Comparison of ENCODE assay signal across 2 cellular contexts in the genomic region with DNA sequence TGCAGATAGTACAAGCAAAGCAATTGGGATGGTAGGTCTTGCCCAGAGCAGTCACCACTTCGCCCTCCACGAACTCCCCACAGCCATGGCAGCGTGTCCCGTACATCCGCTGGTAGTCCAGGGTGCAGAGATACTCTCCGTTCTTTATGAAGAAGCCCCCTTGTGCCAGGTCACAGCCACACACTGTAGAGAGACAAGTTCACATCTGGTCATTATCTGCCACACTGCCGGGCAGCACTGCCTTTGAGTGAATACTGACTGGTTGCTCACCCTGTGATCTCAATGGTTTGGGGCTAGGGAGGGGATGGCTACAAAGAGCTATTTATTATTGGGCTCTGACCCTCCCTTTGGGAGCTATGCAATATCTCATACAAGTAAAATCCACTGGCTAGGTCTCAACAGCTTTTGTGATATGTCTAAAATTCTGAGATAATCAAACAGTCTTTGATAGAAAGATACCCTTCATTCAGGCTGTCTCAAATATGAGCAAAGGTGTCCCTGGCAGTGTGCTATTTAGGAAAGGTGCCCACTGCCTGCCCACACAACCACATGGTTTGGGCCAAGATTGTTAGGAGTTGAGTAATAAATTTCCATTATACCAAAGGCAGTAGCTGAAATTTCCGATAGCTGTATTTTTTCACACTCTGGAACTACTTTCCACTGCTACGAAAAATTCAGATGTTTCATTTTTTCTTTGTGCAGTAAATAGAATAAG.
TF ChIP-seq lines count a peak whose summit lies in the region.

No MANE protein-coding gene starts in this region.

TF ChIP-seq in liver, 16 proteins besides CTCF, POLR2A, EP300 and RAD21:
- TF ChIP-seq RXRA (IDR thresholded peaks at IDR 0.05) (peak in 1 of 2 donors; percentile 57), FOXA2 (IDR thresholded peaks at IDR 0.05) (no peak), HNF4A (conservative IDR thresholded peaks at IDR 0.05) (peak; percentile 25 to 60), JUND (IDR thresholded peaks at IDR 0.05) (peak in 1 of 2 donors; percentile 82), HNF4G (IDR thresholded peaks at IDR 0.05) (no peak), GABPA (IDR thresholded peaks at IDR 0.05 in 1 of 2, conservative IDR thresholded peaks at IDR 0.05 in 1 of 2) (no peak), SP1 (IDR thresholded peaks at IDR 0.05) (peak; percentile 37), EGR1 (IDR thresholded peaks at IDR 0.05; ENCODE audit: low read depth in 2 of 2) (peak; percentile 65 to 94), NR2F2 (IDR thresholded peaks at IDR 0.05) (no peak), YY1 (IDR thresholded peaks at IDR 0.05) (peak; percentile 27), FOXA1 (IDR thresholded peaks at IDR 0.05) (no peak), TAF1 (conservative IDR thresholded peaks at IDR 0.05) (no peak)
- TF ChIP-seq, protein P1, sequence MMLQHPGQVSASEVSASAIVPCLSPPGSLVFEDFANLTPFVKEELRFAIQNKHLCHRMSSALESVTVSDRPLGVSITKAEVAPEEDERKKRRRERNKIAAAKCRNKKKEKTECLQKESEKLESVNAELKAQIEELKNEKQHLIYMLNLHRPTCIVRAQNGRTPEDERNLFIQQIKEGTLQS (IDR thresholded peaks at IDR 0.05), result peak; percentile 33
- TF ChIP-seq, protein P2, sequence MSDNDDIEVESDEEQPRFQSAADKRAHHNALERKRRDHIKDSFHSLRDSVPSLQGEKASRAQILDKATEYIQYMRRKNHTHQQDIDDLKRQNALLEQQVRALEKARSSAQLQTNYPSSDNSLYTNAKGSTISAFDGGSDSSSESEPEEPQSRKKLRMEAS (IDR thresholded peaks at IDR 0.05), result peak; percentile 66
- TF ChIP-seq, protein P3, sequence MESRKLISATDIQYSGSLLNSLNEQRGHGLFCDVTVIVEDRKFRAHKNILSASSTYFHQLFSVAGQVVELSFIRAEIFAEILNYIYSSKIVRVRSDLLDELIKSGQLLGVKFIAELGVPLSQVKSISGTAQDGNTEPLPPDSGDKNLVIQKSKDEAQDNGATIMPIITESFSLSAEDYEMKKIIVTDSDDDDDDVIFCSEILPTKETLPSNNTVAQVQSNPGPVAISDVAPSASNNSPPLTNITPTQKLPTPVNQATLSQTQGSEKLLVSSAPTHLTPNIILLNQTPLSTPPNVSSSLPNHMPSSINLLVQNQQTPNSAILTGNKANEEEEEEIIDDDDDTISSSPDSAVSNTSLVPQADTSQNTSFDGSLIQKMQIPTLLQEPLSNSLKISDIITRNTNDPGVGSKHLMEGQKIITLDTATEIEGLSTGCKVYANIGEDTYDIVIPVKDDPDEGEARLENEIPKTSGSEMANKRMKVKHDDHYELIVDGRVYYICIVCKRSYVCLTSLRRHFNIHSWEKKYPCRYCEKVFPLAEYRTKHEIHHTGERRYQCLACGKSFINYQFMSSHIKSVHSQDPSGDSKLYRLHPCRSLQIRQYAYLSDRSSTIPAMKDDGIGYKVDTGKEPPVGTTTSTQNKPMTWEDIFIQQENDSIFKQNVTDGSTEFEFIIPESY (IDR thresholded peaks at IDR 0.05), result peak; percentile 43
- TF ChIP-seq, protein P4, sequence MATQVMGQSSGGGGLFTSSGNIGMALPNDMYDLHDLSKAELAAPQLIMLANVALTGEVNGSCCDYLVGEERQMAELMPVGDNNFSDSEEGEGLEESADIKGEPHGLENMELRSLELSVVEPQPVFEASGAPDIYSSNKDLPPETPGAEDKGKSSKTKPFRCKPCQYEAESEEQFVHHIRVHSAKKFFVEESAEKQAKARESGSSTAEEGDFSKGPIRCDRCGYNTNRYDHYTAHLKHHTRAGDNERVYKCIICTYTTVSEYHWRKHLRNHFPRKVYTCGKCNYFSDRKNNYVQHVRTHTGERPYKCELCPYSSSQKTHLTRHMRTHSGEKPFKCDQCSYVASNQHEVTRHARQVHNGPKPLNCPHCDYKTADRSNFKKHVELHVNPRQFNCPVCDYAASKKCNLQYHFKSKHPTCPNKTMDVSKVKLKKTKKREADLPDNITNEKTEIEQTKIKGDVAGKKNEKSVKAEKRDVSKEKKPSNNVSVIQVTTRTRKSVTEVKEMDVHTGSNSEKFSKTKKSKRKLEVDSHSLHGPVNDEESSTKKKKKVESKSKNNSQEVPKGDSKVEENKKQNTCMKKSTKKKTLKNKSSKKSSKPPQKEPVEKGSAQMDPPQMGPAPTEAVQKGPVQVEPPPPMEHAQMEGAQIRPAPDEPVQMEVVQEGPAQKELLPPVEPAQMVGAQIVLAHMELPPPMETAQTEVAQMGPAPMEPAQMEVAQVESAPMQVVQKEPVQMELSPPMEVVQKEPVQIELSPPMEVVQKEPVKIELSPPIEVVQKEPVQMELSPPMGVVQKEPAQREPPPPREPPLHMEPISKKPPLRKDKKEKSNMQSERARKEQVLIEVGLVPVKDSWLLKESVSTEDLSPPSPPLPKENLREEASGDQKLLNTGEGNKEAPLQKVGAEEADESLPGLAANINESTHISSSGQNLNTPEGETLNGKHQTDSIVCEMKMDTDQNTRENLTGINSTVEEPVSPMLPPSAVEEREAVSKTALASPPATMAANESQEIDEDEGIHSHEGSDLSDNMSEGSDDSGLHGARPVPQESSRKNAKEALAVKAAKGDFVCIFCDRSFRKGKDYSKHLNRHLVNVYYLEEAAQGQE (IDR thresholded peaks at IDR 0.05), result peak; percentile 72

TF ChIP-seq in HepG2, 621 proteins besides CTCF, POLR2A, EP300 and RAD21:
- TF ChIP-seq ZNF670 (CRISPR knock-in tag; IDR thresholded peaks at IDR 0.05; ENCODE audit: borderline replicate concordance) (no peak), ZNF543 (CRISPR knock-in tag; IDR thresholded peaks at IDR 0.05) (no peak), ZNF713 (CRISPR knock-in tag; IDR thresholded peaks at IDR 0.05) (no peak), ETV6 (CRISPR knock-in tag; conservative IDR thresholded peaks at IDR 0.05) (no peak), GZF1 (CRISPR knock-in tag; IDR thresholded peaks at IDR 0.05) (no peak), ZNF382 (CRISPR knock-in tag; IDR thresholded peaks at IDR 0.05; ENCODE audit: borderline replicate concordance) (no peak), ZEB1 (IDR thresholded peaks at IDR 0.05; ENCODE audit: insufficient replicate concordance, low read depth) (no peak), YEATS2 (CRISPR knock-in tag; IDR thresholded peaks at IDR 0.05; ENCODE audit: borderline replicate concordance) (no peak), RFXAP (CRISPR knock-in tag; IDR thresholded peaks at IDR 0.05; ENCODE audit: borderline replicate concordance) (no peak)
- TF ChIP-seq, protein P5, sequence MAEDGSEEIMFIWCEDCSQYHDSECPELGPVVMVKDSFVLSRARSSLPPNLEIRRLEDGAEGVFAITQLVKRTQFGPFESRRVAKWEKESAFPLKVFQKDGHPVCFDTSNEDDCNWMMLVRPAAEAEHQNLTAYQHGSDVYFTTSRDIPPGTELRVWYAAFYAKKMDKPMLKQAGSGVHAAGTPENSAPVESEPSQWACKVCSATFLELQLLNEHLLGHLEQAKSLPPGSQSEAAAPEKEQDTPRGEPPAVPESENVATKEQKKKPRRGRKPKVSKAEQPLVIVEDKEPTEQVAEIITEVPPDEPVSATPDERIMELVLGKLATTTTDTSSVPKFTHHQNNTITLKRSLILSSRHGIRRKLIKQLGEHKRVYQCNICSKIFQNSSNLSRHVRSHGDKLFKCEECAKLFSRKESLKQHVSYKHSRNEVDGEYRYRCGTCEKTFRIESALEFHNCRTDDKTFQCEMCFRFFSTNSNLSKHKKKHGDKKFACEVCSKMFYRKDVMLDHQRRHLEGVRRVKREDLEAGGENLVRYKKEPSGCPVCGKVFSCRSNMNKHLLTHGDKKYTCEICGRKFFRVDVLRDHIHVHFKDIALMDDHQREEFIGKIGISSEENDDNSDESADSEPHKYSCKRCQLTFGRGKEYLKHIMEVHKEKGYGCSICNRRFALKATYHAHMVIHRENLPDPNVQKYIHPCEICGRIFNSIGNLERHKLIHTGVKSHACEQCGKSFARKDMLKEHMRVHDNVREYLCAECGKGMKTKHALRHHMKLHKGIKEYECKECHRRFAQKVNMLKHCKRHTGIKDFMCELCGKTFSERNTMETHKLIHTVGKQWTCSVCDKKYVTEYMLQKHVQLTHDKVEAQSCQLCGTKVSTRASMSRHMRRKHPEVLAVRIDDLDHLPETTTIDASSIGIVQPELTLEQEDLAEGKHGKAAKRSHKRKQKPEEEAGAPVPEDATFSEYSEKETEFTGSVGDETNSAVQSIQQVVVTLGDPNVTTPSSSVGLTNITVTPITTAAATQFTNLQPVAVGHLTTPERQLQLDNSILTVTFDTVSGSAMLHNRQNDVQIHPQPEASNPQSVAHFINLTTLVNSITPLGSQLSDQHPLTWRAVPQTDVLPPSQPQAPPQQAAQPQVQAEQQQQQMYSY (CRISPR knock-in tag; IDR thresholded peaks at IDR 0.05), result no peak
- TF ChIP-seq, protein P6, sequence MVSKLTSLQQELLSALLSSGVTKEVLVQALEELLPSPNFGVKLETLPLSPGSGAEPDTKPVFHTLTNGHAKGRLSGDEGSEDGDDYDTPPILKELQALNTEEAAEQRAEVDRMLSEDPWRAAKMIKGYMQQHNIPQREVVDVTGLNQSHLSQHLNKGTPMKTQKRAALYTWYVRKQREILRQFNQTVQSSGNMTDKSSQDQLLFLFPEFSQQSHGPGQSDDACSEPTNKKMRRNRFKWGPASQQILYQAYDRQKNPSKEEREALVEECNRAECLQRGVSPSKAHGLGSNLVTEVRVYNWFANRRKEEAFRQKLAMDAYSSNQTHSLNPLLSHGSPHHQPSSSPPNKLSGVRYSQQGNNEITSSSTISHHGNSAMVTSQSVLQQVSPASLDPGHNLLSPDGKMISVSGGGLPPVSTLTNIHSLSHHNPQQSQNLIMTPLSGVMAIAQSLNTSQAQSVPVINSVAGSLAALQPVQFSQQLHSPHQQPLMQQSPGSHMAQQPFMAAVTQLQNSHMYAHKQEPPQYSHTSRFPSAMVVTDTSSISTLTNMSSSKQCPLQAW (CRISPR knock-in tag; IDR thresholded peaks at IDR 0.05), result no peak
- TF ChIP-seq, protein P7, sequence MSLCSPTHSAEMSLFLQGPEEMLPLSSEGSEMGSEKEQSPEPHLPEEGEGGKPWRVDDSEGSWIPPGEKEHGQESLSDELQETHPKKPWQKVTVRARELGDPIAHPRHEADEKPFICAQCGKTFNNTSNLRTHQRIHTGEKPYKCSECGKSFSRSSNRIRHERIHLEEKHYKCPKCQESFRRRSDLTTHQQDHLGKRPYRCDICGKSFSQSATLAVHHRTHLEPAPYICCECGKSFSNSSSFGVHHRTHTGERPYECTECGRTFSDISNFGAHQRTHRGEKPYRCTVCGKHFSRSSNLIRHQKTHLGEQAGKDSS (CRISPR knock-in tag; IDR thresholded peaks at IDR 0.05; ENCODE audit: borderline replicate concordance, low read depth), result no peak
- TF ChIP-seq, protein P8, sequence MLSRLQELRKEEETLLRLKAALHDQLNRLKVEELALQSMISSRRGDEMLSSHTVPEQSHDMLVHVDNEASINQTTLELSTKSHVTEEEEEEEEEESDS (CRISPR knock-in tag; IDR thresholded peaks at IDR 0.05; ENCODE audit: borderline replicate concordance), result no peak
